ENCODE assay signal across 23 cellular contexts in genomic region chr16:89855986-89856385, GRCh38.
"Had no signal": no experiment of that assay in that cellular context is flagged by ENCODE, and none has a peak within 500 bp of the region (broad histone marks: within the 10 kb centered on the region; RNA-seq: fewer than 3 reads in every experiment).

No MANE protein-coding gene starts in this region.

- H2AFZ ChIP-seq: neural progenitor cell had no signal

- H3K4me2 ChIP-seq: neural progenitor cell, smooth muscle cell had no signal

- H3K9ac ChIP-seq: neural progenitor cell had no signal

- H3K4me3 ChIP-seq: dorsolateral prefrontal cortex, gastrocnemius medialis, lung, neural progenitor cell, pancreas, smooth muscle cell, suprapubic skin, thyroid gland had no signal

- H3K27me3 ChIP-seq: dorsolateral prefrontal cortex, gastrocnemius medialis, neural progenitor cell, pancreas, suprapubic skin, thyroid gland had no signal

- DNase-seq: cortex of kidney; dorsolateral prefrontal cortex; effector CD8-positive, alpha-beta T cell; gastrocnemius medialis; immature natural killer cell; kidney; left colon; left ventricle myocardium superior; mesenchymal stem cell; midbrain; occipital lobe; pancreas; stimulated activated CD4-positive, alpha-beta T cell treated with anti-CD3 and anti-CD28 coated beads, Interleukin-4, amount 100 ng/mL, for 1 hour; stimulated activated CD8-positive, alpha-beta memory T cell treated with anti-CD3 and anti-CD28 coated beads, Interleukin-4, amount 100 ng/mL, for 48 hours; stimulated activated naive CD8-positive, alpha-beta T cell treated with anti-CD3 and anti-CD28 coated beads, Interleukin-15, Interleukin-2, amounts not matched to agents 100 U/mL and 50 U/mL, for 24 hours; thyroid gland had no signal

- ATAC-seq: gastrocnemius medialis; left colon; left ventricle myocardium superior; natural killer cell treated with Interleukin-12 subunit alpha and Interleukin-12 subunit beta and Interleukin-15 and Interleukin-18, amount 100 ng/mL, for 72 hours; right cardiac atrium; stimulated activated effector memory CD8-positive, alpha-beta T cell treated with anti-CD3 and anti-CD28 coated beads, Interleukin-12 subunit alpha, Interleukin-12 subunit beta, amount 100 ng/mL, for 72 hours; stimulated activated naive CD8-positive, alpha-beta T cell treated with anti-CD3 and anti-CD28 coated beads, Interleukin-15, Interleukin-2, amounts not matched to agents 100 U/mL and 50 U/mL, for 24 hours had no signal

- H3K4me1 ChIP-seq: gastrocnemius medialis, neural progenitor cell, pancreas had no signal

- H3K36me3 ChIP-seq: gastrocnemius medialis, neural progenitor cell, pancreas, suprapubic skin, thyroid gland had no signal

- H3K9me3 ChIP-seq: gastrocnemius medialis, pancreas, suprapubic skin, thyroid gland had no signal

- H3K27ac ChIP-seq: dorsolateral prefrontal cortex, gastrocnemius medialis, neural progenitor cell, pancreas, suprapubic skin, thyroid gland had no signal
